In the genomic region with DNA sequence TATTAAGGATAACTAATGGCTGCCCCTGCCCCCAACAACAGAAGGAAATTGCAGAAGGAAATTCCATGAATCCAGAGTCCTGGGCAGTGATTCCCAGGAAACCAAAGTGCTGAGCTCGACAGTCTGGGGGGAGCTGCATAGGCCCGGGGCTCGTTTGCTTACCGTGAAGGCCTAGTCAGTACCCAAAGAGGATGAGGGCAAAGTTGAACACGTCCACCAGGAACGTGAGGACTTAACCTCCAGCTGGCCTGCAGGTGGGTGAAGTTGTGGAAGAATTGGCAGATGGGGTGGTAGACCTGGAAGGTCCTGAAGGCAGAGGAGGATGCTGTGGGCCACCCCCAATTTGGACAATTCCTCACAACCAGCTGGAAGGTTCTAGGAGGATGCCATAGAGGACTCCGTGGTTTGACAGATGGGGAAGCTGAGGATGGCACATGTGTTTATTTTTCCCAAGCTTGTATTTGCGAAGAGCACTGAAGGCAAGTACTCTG, we compare ENCODE assay signal across 2 cellular contexts.
TF ChIP-seq lines count a peak whose summit lies in the region.

No MANE protein-coding gene starts in this region.

TF ChIP-seq in GM23338, 12 proteins besides CTCF, POLR2A, EP300 and RAD21 (continues in another document):
- TF ChIP-seq NANOG (IDR thresholded peaks at IDR 0.05; ENCODE audit: borderline replicate concordance) (no peak), CREB1 (CRISPR knock-in tag; IDR thresholded peaks at IDR 0.05; ENCODE audit: low read depth) (no peak), EZH2 (IDR thresholded peaks at IDR 0.05; ENCODE audit: low read depth, unreplicated experiment) (no peak), ZNF462 (CRISPR knock-in tag; IDR thresholded peaks at IDR 0.05) (no peak), STAT1 (IDR thresholded peaks at IDR 0.05; ENCODE audit: unreplicated experiment) (no peak), JUNB (IDR thresholded peaks at IDR 0.05; ENCODE audit: unreplicated experiment) (no peak), REST (IDR thresholded peaks at IDR 0.05; ENCODE audit: unreplicated experiment) (no peak), ZNF114 (CRISPR knock-in tag; IDR thresholded peaks at IDR 0.05) (no peak), EZH2phosphoT487 (IDR thresholded peaks at IDR 0.05; ENCODE audit: unreplicated experiment) (no peak)
- TF ChIP-seq, protein P1, sequence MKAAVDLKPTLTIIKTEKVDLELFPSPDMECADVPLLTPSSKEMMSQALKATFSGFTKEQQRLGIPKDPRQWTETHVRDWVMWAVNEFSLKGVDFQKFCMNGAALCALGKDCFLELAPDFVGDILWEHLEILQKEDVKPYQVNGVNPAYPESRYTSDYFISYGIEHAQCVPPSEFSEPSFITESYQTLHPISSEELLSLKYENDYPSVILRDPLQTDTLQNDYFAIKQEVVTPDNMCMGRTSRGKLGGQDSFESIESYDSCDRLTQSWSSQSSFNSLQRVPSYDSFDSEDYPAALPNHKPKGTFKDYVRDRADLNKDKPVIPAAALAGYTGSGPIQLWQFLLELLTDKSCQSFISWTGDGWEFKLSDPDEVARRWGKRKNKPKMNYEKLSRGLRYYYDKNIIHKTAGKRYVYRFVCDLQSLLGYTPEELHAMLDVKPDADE (IDR thresholded peaks at IDR 0.05) = no peak

TF ChIP-seq in H1, 55 proteins besides CTCF, POLR2A, EP300 and RAD21:
- TF ChIP-seq HDAC2 (IDR thresholded peaks at IDR 0.05; ENCODE audit: borderline replicate concordance in 1 of 2, low read depth in 2 of 2, low read length in 2 of 2) (no peak), MAFK (IDR thresholded peaks at IDR 0.05; ENCODE audit: low read depth, low read length) (peak; percentile 35; the same call in 1 of the 2 replicates), TAF1 (IDR thresholded peaks at IDR 0.05; ENCODE audit: low read depth, low read length) (no peak), CTBP2 (IDR thresholded peaks at IDR 0.05; ENCODE audit: borderline replicate concordance, insufficient read depth, insufficient read length, low read length) (no peak)
- TF ChIP-seq, protein P2, sequence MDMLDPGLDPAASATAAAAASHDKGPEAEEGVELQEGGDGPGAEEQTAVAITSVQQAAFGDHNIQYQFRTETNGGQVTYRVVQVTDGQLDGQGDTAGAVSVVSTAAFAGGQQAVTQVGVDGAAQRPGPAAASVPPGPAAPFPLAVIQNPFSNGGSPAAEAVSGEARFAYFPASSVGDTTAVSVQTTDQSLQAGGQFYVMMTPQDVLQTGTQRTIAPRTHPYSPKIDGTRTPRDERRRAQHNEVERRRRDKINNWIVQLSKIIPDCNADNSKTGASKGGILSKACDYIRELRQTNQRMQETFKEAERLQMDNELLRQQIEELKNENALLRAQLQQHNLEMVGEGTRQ (IDR thresholded peaks at IDR 0.05; ENCODE audit: low read length) = no peak
